10 cellular contexts compared by ENCODE assay signal in the genomic region with DNA sequence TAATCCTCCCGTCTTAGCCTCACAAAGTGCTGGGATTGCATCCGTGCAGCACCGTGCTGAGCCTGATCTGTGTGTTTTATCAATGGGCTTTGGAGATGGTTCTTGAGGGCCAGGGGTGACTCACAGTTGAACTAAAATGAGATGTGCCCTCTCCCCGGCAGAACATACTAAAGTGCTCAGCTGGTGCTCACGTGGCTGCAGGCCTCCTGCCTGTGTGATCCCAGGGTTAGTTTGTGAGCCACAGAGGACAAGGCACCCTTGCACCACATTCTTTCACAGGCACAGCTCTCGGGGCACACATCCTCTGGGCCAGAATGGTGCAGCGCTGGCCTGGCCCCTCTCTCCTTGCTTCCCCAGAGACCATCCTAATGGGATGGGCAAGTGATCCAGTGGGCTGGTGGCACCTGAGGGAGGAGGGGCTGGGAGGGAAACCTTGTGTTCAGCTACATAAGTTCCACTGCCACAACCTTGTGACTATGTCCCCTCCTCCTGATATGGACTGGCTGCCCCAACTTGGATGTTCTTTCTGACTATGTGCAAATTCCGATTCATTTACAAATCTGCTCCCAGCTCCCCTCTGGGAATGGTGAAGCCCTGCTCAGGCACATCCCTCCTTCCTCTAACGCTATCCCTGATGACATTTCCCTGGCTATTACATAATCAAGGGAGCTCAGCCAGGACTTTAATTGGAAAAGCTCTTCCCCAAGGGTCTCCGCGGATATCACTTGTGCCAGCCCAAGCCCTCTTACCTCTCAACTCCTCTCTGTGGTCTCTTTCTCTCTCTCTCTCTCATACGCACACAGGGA.
DNase-seq lines count a peak whose midpoint lies in the region; ATAC-seq, FAIRE-seq and TF ChIP-seq lines count a peak whose summit lies in the region.
"Had no signal": no experiment of that assay in that cellular context is flagged by ENCODE, and none has a peak within 500 bp of the region (broad histone marks: within the 10 kb centered on the region; RNA-seq: fewer than 3 reads in every experiment).

No MANE protein-coding gene starts in this region.

- DNase-seq in AG08395 (ENCODE audit: low spot score) (peak; percentile 61), GM03348 (ENCODE audit: low spot score) (peak; percentile 30), astrocyte of the spinal cord (ENCODE audit: low read depth, low spot score) (peak; percentile 29), right atrium auricular region (ENCODE audit: low spot score) (peak; percentile 74), H54 (ENCODE audit: insufficient read length, low spot score) (no peak)
- DNase-seq in stimulated activated CD4-positive, alpha-beta T cell treated with anti-CD3 and anti-CD28 coated beads, Interleukin-4, amount 100 ng/mL, for 1 hour = no peak
- DNase-seq: CD8-positive, alpha-beta T cell; NCI-H187 had no signal

- H3K4me1 ChIP-seq in right atrium auricular region = peaks cover 0 to 41% of the 10 kb centered on the region in 2 donors

- no peaks in the 10 kb centered on the region for H3K36me3 ChIP-seq in right atrium auricular region

- no peak for TF ChIP-seq POLR2A in H54 (IDR thresholded peaks at IDR 0.05; ENCODE audit: low read depth, low read length)

- H3K9me3 ChIP-seq in right atrium auricular region = no peaks in the 10 kb centered on the region

- TF ChIP-seq CTCF in astrocyte of the spinal cord (IDR thresholded peaks at IDR 0.05; ENCODE audit: low read depth, low read length) (no peak), right atrium auricular region (IDR thresholded peaks at IDR 0.05) (no peak)

- ATAC-seq in HG02840 (IDR thresholded peaks at IDR 0.05; ENCODE audit: low FRiP score, unreplicated experiment) = no peak
- no peak for ATAC-seq in GM21737 (IDR thresholded peaks at IDR 0.05; ENCODE audit: unreplicated experiment)
- ATAC-seq: CD8-positive, alpha-beta T cell had no signal

- H3K27ac ChIP-seq in right atrium auricular region = peak overlapping the region; percentile 44 to 54

- H3K4me3 ChIP-seq in astrocyte of the spinal cord (ENCODE audit: low read depth, low read length) = no peak overlapping the region
- H3K4me3 ChIP-seq in right atrium auricular region = no peak overlapping the region

- in situ Hi-C loops in astrocyte of the spinal cord (cut with HindIII; ENCODE audit: low sequenced_read_pairs) = no loop called here

- no peak for FAIRE-seq in H54 (lab: Jason Lieb, UNC)

- H3K27me3 ChIP-seq in right atrium auricular region = no peaks in the 10 kb centered on the region

Comparison
In these comparisons a context has a peak if more than half of its experiments do, and no peak if none do; other contexts are left out.
1. DNase-seq: peak in AG08395 (single experiment), GM03348 (single experiment), astrocyte of the spinal cord (single experiment) and right atrium auricular region (single experiment); none in stimulated activated CD4-positive, alpha-beta T cell treated with anti-CD3 and anti-CD28 coated beads, Interleukin-4, amount 100 ng/mL, for 1 hour (single experiment) and H54 (single experiment).